ENCODE assay signal across 1 cellular context in genomic region chr3:72517804-72518442, GRCh38.
TF ChIP-seq lines count a peak whose summit lies in the region.

No MANE protein-coding gene starts in this region.

TF ChIP-seq in GM23338, 12 proteins besides CTCF, POLR2A, EP300 and RAD21 (continued from another document):
- TF ChIP-seq ETS1 (IDR thresholded peaks at IDR 0.05) (no peak), EZH2phosphoT487 (IDR thresholded peaks at IDR 0.05; ENCODE audit: unreplicated experiment) (no peak), ZNF114 (CRISPR knock-in tag; IDR thresholded peaks at IDR 0.05) (no peak), POLR2AphosphoS5 (IDR thresholded peaks at IDR 0.05; ENCODE audit: low read depth) (no peak)
